In the genomic region with DNA sequence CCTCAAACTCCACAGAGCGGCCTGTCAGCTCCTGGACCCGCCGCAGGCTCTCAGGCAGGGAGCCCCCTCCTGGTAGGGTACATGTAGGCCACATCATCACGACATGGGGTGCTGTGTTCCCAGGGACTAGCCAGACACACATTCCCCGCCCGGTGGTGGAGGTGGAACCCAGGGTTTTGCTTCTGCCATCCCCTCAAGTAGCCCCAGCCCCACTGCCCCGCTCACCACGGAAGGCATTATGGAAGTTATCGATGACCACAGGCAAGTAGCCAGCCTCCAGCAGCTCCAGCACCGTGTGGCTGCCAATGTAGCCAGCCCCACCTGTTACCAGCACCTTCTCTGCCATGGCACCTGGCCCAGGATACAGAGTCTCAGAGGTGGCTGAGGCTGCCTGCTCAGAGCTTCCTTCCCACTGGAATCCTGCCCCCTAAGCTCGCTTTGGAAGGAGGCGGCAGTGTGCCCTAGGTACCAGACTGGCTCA, we compare ENCODE assay signal across 9 cellular contexts. TPM values are rescaled to one million over a fixed set of nuclear protein-coding genes. Genes with fewer than 3 reads are reported as not detected.
DNase-seq lines count a peak whose midpoint lies in the region; ATAC-seq and TF ChIP-seq lines count a peak whose summit lies in the region.
"Had no signal": no experiment of that assay in that cellular context is flagged by ENCODE, and none has a peak within 500 bp of the region (broad histone marks: within the 10 kb centered on the region; RNA-seq: fewer than 3 reads in every experiment).

No MANE protein-coding gene starts in this region.

- H3K27me3 ChIP-seq in left ventricle myocardium inferior (ENCODE audit: low read depth) (no peaks in the 10 kb centered on the region), heart right ventricle (no peaks in the 10 kb centered on the region), lower lobe of right lung (ENCODE audit: low read depth) (no peaks in the 10 kb centered on the region)

- H3K4me1 Mint-ChIP-seq in activated naive CD8-positive, alpha-beta T cell treated with anti-CD3 and anti-CD28 coated beads, Interleukin-2, amount 50 U/mL, for 24 hours: peaks cover 20% of the 10 kb centered on the region

- H3K9me3 ChIP-seq in left ventricle myocardium inferior (replicated peaks): no peaks in the 10 kb centered on the region
- no peaks in the 10 kb centered on the region for H3K9me3 ChIP-seq in heart right ventricle
- no peaks in the 10 kb centered on the region for H3K9me3 ChIP-seq in lower lobe of right lung

- H3K27me3 Mint-ChIP-seq in activated naive CD8-positive, alpha-beta T cell treated with anti-CD3 and anti-CD28 coated beads, Interleukin-2, amount 50 U/mL, for 24 hours: no peaks in the 10 kb centered on the region

- TF ChIP-seq CTCF in left ventricle myocardium inferior (IDR thresholded peaks at IDR 0.05; ENCODE audit: borderline replicate concordance): no peak
- TF ChIP-seq CTCF in heart right ventricle (IDR thresholded peaks at IDR 0.05): no peak
- no peak for TF ChIP-seq CTCF in lower lobe of right lung (IDR thresholded peaks at IDR 0.05)

- peak overlapping the region; percentile 95 for H3K4me3 Mint-ChIP-seq in activated naive CD8-positive, alpha-beta T cell treated with anti-CD3 and anti-CD28 coated beads, Interleukin-2, amount 50 U/mL, for 24 hours

- ATAC-seq in heart right ventricle (no peak), lower lobe of right lung (no peak), esophagus mucosa (no peak), GM19463 (IDR thresholded peaks at IDR 0.05; ENCODE audit: unreplicated experiment) (no peak)
- ATAC-seq in activated naive CD8-positive, alpha-beta T cell treated with anti-CD3 and anti-CD28 coated beads, Interleukin-2, amount 50 U/mL, for 24 hours: no peak

- H3K36me3 ChIP-seq in left ventricle myocardium inferior: peaks cover 26% of the 10 kb centered on the region
- H3K36me3 ChIP-seq in heart right ventricle: peaks cover 0 to 58% (median 8%) of the 10 kb centered on the region in 9 donors
- H3K36me3 ChIP-seq in lower lobe of right lung: peaks cover 48% of the 10 kb centered on the region
- no peaks in the 10 kb centered on the region for H3K36me3 ChIP-seq in urinary bladder (ENCODE audit: insufficient read depth)

- 87 to 88% methylated on average over 12 of the region's 12 CpGs for WGBS in heart right ventricle, 2 donors
- WGBS in urinary bladder: 87% methylated on average over 12 of the region's 12 CpGs

- H3K9me3 Mint-ChIP-seq in activated naive CD8-positive, alpha-beta T cell treated with anti-CD3 and anti-CD28 coated beads, Interleukin-2, amount 50 U/mL, for 24 hours: no peaks in the 10 kb centered on the region

- no peak overlapping the region for H3K27ac Mint-ChIP-seq in activated naive CD8-positive, alpha-beta T cell treated with anti-CD3 and anti-CD28 coated beads, Interleukin-2, amount 50 U/mL, for 24 hours

- peak overlapping the region; percentile 97 for H3K4me3 ChIP-seq in left ventricle myocardium inferior
- peak overlapping the region in 1 of 10 donors; percentile 96 for H3K4me3 ChIP-seq in heart right ventricle
- peak overlapping the region; percentile 94 for H3K4me3 ChIP-seq in lower lobe of right lung
- H3K4me3 ChIP-seq in urinary bladder (ENCODE audit: low read depth, low read length): no peak overlapping the region

- H3K36me3 Mint-ChIP-seq in activated naive CD8-positive, alpha-beta T cell treated with anti-CD3 and anti-CD28 coated beads, Interleukin-2, amount 50 U/mL, for 24 hours (ENCODE audit: low read depth): peaks cover 12% of the 10 kb centered on the region

- H3K27ac ChIP-seq in left ventricle myocardium inferior (replicated peaks) (peak overlapping the region; percentile 98), heart right ventricle (peak overlapping the region in 5 of 10 donors; percentile 31 to 98 (median 97)), lower lobe of right lung (peak overlapping the region; percentile 99), urinary bladder (ENCODE audit: low read depth) (peak overlapping the region; percentile 49)

- H3K4me1 ChIP-seq in left ventricle myocardium inferior (peaks cover 42% of the 10 kb centered on the region), heart right ventricle (peaks cover 11 to 26% (median 20%) of the 10 kb centered on the region in 9 donors), lower lobe of right lung (peaks cover 34% of the 10 kb centered on the region), urinary bladder (ENCODE audit: insufficient read depth) (no peaks in the 10 kb centered on the region)

- intact Hi-C loops in left ventricle myocardium inferior (cut with micrococcal nuclease): no loop called here
- intact Hi-C loops in heart right ventricle (cut with DNase I): no loop called here
- intact Hi-C loops in lower lobe of right lung (cut with DNase I): no loop called here

- DNase-seq in left ventricle myocardium inferior (no peak), heart right ventricle (no peak), lower lobe of right lung (no peak), HuH-7 (ENCODE audit: low spot score) (no peak)
- DNase-seq in activated naive CD8-positive, alpha-beta T cell treated with anti-CD3 and anti-CD28 coated beads, Interleukin-2, amount 50 U/mL, for 24 hours: peak; percentile 30
- DNase-seq: activated gamma-delta T cell had no signal

RNA-seq across cellular contexts. Expression of gene GALE, which starts 1.9 kb away (rescaled TPM):
- total RNA-seq in left ventricle myocardium inferior: 6.3 TPM
- total RNA-seq in heart right ventricle: 10 to 100 TPM in 2 of 10 donors, 1 to 10 TPM in 8; 5.3 to 14.1 (median 7.9) TPM
- polyA plus RNA-seq in heart right ventricle: 10 to 100 TPM; 14.9 to 22.2 TPM
- total RNA-seq in lower lobe of right lung: 49.8 TPM
- 11.2 TPM for total RNA-seq in urinary bladder
- 20.2 TPM for polyA plus RNA-seq in urinary bladder
- total RNA-seq in esophagus mucosa: 61.6 TPM

RNA-seq across cellular contexts. Expression of gene LYPLA2, which starts 7.8 kb away (rescaled TPM):
- total RNA-seq in left ventricle myocardium inferior: 26.2 TPM
- total RNA-seq in heart right ventricle: 10 to 100 TPM; 22.0 to 31.9 (median 27.0) TPM
- polyA plus RNA-seq in heart right ventricle: 10 to 100 TPM; 25.8 to 54.5 TPM
- 44.2 TPM for total RNA-seq in lower lobe of right lung
- total RNA-seq in urinary bladder: 15.8 TPM
- 40.6 TPM for polyA plus RNA-seq in urinary bladder
- 48.9 TPM for total RNA-seq in esophagus mucosa

RNA-seq across cellular contexts. Expression of gene PITHD1, which starts 20.5 kb away (rescaled TPM):
- total RNA-seq in left ventricle myocardium inferior: 40.3 TPM
- total RNA-seq in heart right ventricle: 10 to 100 TPM; 37.6 to 52.8 (median 43.3) TPM
- polyA plus RNA-seq in heart right ventricle: 10 to 100 TPM; 25.3 to 71.7 TPM
- 46.6 TPM for total RNA-seq in lower lobe of right lung
- 43.6 TPM for total RNA-seq in urinary bladder
- 49.2 TPM for polyA plus RNA-seq in urinary bladder
- 63.8 TPM for total RNA-seq in esophagus mucosa

RNA-seq across cellular contexts. Expression of gene HMGCL, which starts 26.5 kb away (rescaled TPM):
- 31.9 TPM for total RNA-seq in left ventricle myocardium inferior
- total RNA-seq in heart right ventricle: 10 to 100 TPM; 27.8 to 44.3 (median 40.1) TPM
- 10 to 100 TPM; 25.7 to 26.9 TPM for polyA plus RNA-seq in heart right ventricle
- total RNA-seq in lower lobe of right lung: 39.3 TPM
- 29.3 TPM for total RNA-seq in urinary bladder
- polyA plus RNA-seq in urinary bladder: 42.3 TPM
- 28.2 TPM for total RNA-seq in esophagus mucosa

RNA-seq across cellular contexts. Expression of gene ELOA, which starts 55.4 kb away (rescaled TPM):
- 29.1 TPM for total RNA-seq in left ventricle myocardium inferior
- total RNA-seq in heart right ventricle: 10 to 100 TPM; 28.3 to 39.0 (median 34.3) TPM
- 10 to 100 TPM; 11.2 to 14.9 TPM for polyA plus RNA-seq in heart right ventricle
- 64.2 TPM for total RNA-seq in lower lobe of right lung
- 17.3 TPM for total RNA-seq in urinary bladder
- 21.5 TPM for polyA plus RNA-seq in urinary bladder
- 35.1 TPM for total RNA-seq in esophagus mucosa
